25 cellular contexts compared by ENCODE assay signal in the genomic region with DNA sequence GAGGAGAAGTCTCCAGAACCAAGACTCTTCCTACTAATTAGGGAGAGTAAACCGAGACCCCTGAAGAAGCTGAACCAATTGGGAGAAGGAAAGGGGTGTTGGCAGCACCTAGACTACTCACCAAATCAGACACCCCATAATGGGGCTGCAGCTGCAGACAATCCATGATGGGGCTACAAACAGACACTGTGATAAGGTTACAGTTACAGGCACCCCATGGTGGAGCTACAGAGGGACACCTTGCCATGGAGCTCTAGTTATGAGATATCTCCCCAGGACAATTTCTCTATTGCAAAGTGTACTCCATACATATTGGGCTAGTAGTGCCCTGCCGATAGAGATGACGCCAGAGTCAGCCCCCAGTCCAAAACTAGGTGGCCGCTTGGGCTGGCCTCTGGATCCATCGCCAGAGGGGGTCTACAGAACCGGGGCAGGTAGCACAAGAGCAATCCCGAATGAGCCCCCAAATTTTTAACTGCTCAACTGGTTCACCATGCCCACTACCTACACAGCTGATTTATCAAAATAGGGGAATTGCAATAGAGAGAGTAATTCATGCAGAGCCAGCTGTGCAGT. TPM values are rescaled to one million over a fixed set of nuclear protein-coding genes. Genes with fewer than 3 reads are reported as not detected.
DNase-seq lines count a peak whose midpoint lies in the region; ATAC-seq, FAIRE-seq and TF ChIP-seq lines count a peak whose summit lies in the region.
"Had no signal": no experiment of that assay in that cellular context is flagged by ENCODE, and none has a peak within 500 bp of the region (broad histone marks: within the 10 kb centered on the region; RNA-seq: fewer than 3 reads in every experiment).

No MANE protein-coding gene starts in this region.

- intact Hi-C loops in K562 (cut with micrococcal nuclease), result loop anchor here (10.0 kb wide), 1 partner anchor 360 kb away; a partner anchor contains a TSS

- H3K36me3 Mint-ChIP-seq in T-helper 1 cell treated with Interleukin-12 subunit alpha and Interleukin-12 subunit beta and Interleukin-4 antibody, amounts not matched to agents 30 μg/mL and 1 μg/mL, for 36 hours (ENCODE audit: low read depth), result peaks cover 6% of the 10 kb centered on the region
- peaks cover 14 to 33% of the 10 kb centered on the region in 2 donors for H3K36me3 Mint-ChIP-seq in stimulated activated naive B cell treated with anti-CD40 and anti-IgM and Interleukin-4, amounts not matched to agents 10 μg/mL and 1 μg/mL and 100 μg/mL, for 72 hours

- no TSS peak for BruUV-seq in K562 (replicated peaks; lab: Mats Ljungman, UMichigan)

- H3K36me3 ChIP-seq in Karpas-422 (ENCODE audit: insufficient read depth, low read length) (peaks cover 12% of the 10 kb centered on the region; the same call in 1 of the 2 replicates), K562 (ENCODE audit: control insufficient read depth, insufficient read depth, low read length) (peaks cover 48% of the 10 kb centered on the region)

- H3K4me2 ChIP-seq in Karpas-422 (ENCODE audit: low read depth, low read length, poor library complexity, severe bottlenecking) (no peak overlapping the region), K562 (ENCODE audit: insufficient read depth, low read length) (no peak overlapping the region)
- H3K4me2 ChIP-seq: KMS-11, SK-N-SH had no signal

- H3K79me2 ChIP-seq in Karpas-422 (ENCODE audit: low read length) (peaks cover 50% of the 10 kb centered on the region), K562 (ENCODE audit: control insufficient read depth, insufficient read depth, low read length) (peaks cover 51% of the 10 kb centered on the region)

- H3K27ac ChIP-seq in Karpas-422 (ENCODE audit: low read length) (peak overlapping the region; percentile 65), K562 (ENCODE audit: extremely low read depth, low read depth, low read length) (peak overlapping the region; percentile 60; the same call in 1 of the 3 replicates)
- H3K27ac ChIP-seq: KMS-11 had no signal

- no peaks in the 10 kb centered on the region for H3K9me3 ChIP-seq in Karpas-422 (ENCODE audit: low read length)
- no peaks in the 10 kb centered on the region for H3K9me3 ChIP-seq in K562 (replicated peaks; ENCODE audit: control insufficient read depth, insufficient read depth, low read depth, low read length)
- H3K9me3 ChIP-seq: Caco-2, SK-N-SH had no signal

- no peaks in the 10 kb centered on the region for H3K27me3 Mint-ChIP-seq in T-helper 1 cell treated with Interleukin-12 subunit alpha and Interleukin-12 subunit beta and Interleukin-4 antibody, amounts not matched to agents 30 μg/mL and 1 μg/mL, for 36 hours (ENCODE audit: low read depth)
- H3K27me3 Mint-ChIP-seq in stimulated activated naive B cell treated with anti-CD40 and anti-IgM and Interleukin-4, amounts not matched to agents 10 μg/mL and 1 μg/mL and 100 μg/mL, for 72 hours, result no peaks in the 10 kb centered on the region

- TF ChIP-seq RAD21 in K562 (CRISPR knock-in tag; conservative IDR thresholded peaks at IDR 0.05 in 1 of 2, IDR thresholded peaks at IDR 0.05 in 1 of 2), result no peak

- H3K9ac ChIP-seq in Karpas-422 (ENCODE audit: low read length), result no peak overlapping the region
- H3K9ac ChIP-seq in K562 (ENCODE audit: insufficient read depth in 1 of 2, low read depth in 2 of 2, low read length in 2 of 2), result no peak overlapping the region
- H3K9ac ChIP-seq: KMS-11, SK-N-SH had no signal

- no peaks in the 10 kb centered on the region for H3K9me3 Mint-ChIP-seq in T-helper 1 cell treated with Interleukin-12 subunit alpha and Interleukin-12 subunit beta and Interleukin-4 antibody, amounts not matched to agents 30 μg/mL and 1 μg/mL, for 36 hours
- H3K9me3 Mint-ChIP-seq in stimulated activated naive B cell treated with anti-CD40 and anti-IgM and Interleukin-4, amounts not matched to agents 10 μg/mL and 1 μg/mL and 100 μg/mL, for 72 hours, result peaks cover 4 to 6% of the 10 kb centered on the region in 2 donors
- H3K9me3 Mint-ChIP-seq: CD14-positive monocyte, HFFc6 had no signal

- 0 out of 2 replicates have a peak, but pooled peaks have one; percentile 18 for TF ChIP-seq POLR2A in K562 (conservative IDR thresholded peaks at IDR 0.05)

- H3K4me3 Mint-ChIP-seq in T-helper 1 cell treated with Interleukin-12 subunit alpha and Interleukin-12 subunit beta and Interleukin-4 antibody, amounts not matched to agents 30 μg/mL and 1 μg/mL, for 36 hours, result no peak overlapping the region
- no peak overlapping the region for H3K4me3 Mint-ChIP-seq in stimulated activated naive B cell treated with anti-CD40 and anti-IgM and Interleukin-4, amounts not matched to agents 10 μg/mL and 1 μg/mL and 100 μg/mL, for 72 hours
- H3K4me3 Mint-ChIP-seq: CD14-positive monocyte had no signal

- WGBS in K562 (ENCODE audit: insufficient coverage, low coverage, missing lambda C conversion rate), result 44% methylated on average over 7 of the region's 7 CpGs

- no peak for FAIRE-seq in K562 (lab: Jason Lieb, UNC)
- FAIRE-seq: H54, HepG2 had no signal

- TF ChIP-seq EP300 in K562 (IDR thresholded peaks at IDR 0.05; ENCODE audit: low read length), result no peak

- POLR2A ChIA-PET in K562 (lab: Yijun Ruan, JAX), result interaction anchor here (0.7 to 2.2 kb wide), 2 partner anchors 9 kb away, joined by 3 to 7 read pairs; no protein-coding TSS in a partner anchor

- H3K4me1 Mint-ChIP-seq in T-helper 1 cell treated with Interleukin-12 subunit alpha and Interleukin-12 subunit beta and Interleukin-4 antibody, amounts not matched to agents 30 μg/mL and 1 μg/mL, for 36 hours (ENCODE audit: low read depth), result peaks cover 33% of the 10 kb centered on the region
- peaks cover 21 to 39% of the 10 kb centered on the region in 2 donors for H3K4me1 Mint-ChIP-seq in stimulated activated naive B cell treated with anti-CD40 and anti-IgM and Interleukin-4, amounts not matched to agents 10 μg/mL and 1 μg/mL and 100 μg/mL, for 72 hours

- no peaks in the 10 kb centered on the region for H3K9me2 ChIP-seq in Karpas-422 (replicated peaks; ENCODE audit: insufficient read depth, low read length)
- H3K9me2 ChIP-seq: SK-N-SH had no signal

- CTCF ChIA-PET in K562 (lab: Yijun Ruan, JAX; ENCODE audit: low intra/inter-chr PET ratio), result no interaction called here

- H2AFZ ChIP-seq in Karpas-422 (ENCODE audit: low read length), result no peak overlapping the region
- H2AFZ ChIP-seq in K562 (ENCODE audit: low read depth, low read length), result no peak overlapping the region

- in situ Hi-C loops in K562 (cut with MboI), result no loop called here

- H3K4me3 ChIP-seq in Karpas-422 (ENCODE audit: low read length) (no peak overlapping the region), K562 (no peak overlapping the region)

- DNase-seq in T-helper 1 cell (no peak), Karpas-422 (peak; percentile 58), K562 (ENCODE audit: extremely low read depth in 1 of 4, low spot score in 3 of 4) (no peak), GDM1 (lab: John Stamatoyannopoulos, UW) (no peak), Kasumi-1 (lab: John Stamatoyannopoulos, UW) (no peak)
- no peak for DNase-seq in stimulated activated naive B cell treated with anti-CD40 and anti-IgM and Interleukin-4, amounts not matched to agents 10 μg/mL and 1 μg/mL and 100 μg/mL, for 72 hours
- DNase-seq: AML-193, Caco-2, EL, HFFc6, NCI-H1417 treated with DMSO at 0.1 percent for 48 hours, NCI-H187 treated with DMSO at 0.1 percent for 48 hours, NCI-H226, NCI-H524, NCI-H82, PC-3, RPMI8226, SHP77 treated with DMSO at 0.1 percent for 48 hours, SK-N-SH had no signal

- TF ChIP-seq CTCF in K562 (IDR thresholded peaks at IDR 0.05 in 2 of 3, conservative IDR thresholded peaks at IDR 0.05 in 1 of 3; ENCODE audit: insufficient read depth in 2 of 3, low read depth in 1 of 3, low read length in 3 of 3), result no peak

- H3K9me1 ChIP-seq in K562 (ENCODE audit: control insufficient read depth, insufficient read depth, low read length), result no peaks in the 10 kb centered on the region

- ATAC-seq in K562 (no peak; the same call in 2 of the 3 replicates), GM19023 (IDR thresholded peaks at IDR 0.05; ENCODE audit: unreplicated experiment) (no peak)
- ATAC-seq in stimulated activated naive B cell treated with anti-CD40 and anti-IgM and Interleukin-4, amounts not matched to agents 10 μg/mL and 1 μg/mL and 100 μg/mL, for 72 hours (replicated peaks), result no peak
- ATAC-seq: HepG2, PC-3 had no signal

- peaks cover 20% of the 10 kb centered on the region for H4K20me1 ChIP-seq in Karpas-422 (ENCODE audit: insufficient read depth, low read depth, low read length)
- no peaks in the 10 kb centered on the region for H4K20me1 ChIP-seq in K562 (replicated peaks; ENCODE audit: control insufficient read depth, insufficient read depth, low read length)

- H3K27me3 ChIP-seq in Karpas-422 (ENCODE audit: low read length), result no peaks in the 10 kb centered on the region
- no peaks in the 10 kb centered on the region for H3K27me3 ChIP-seq in K562 (ENCODE audit: control insufficient read depth in 2 of 2, insufficient read depth in 2 of 2, low read length in 2 of 2)

- H3K4me1 ChIP-seq in Karpas-422 (ENCODE audit: low read length), result peaks cover 43% of the 10 kb centered on the region
- H3K4me1 ChIP-seq in K562 (replicated peaks in 1 of 2; ENCODE audit: control insufficient read depth in 2 of 2, insufficient read depth in 2 of 2, low read length in 2 of 2), result peaks cover 18 to 21% of the 10 kb centered on the region in 2 experiments; a peak in 4 of 5 replicates

- peak overlapping the region; percentile 39 for H3K27ac Mint-ChIP-seq in T-helper 1 cell treated with Interleukin-12 subunit alpha and Interleukin-12 subunit beta and Interleukin-4 antibody, amounts not matched to agents 30 μg/mL and 1 μg/mL, for 36 hours
- H3K27ac Mint-ChIP-seq in stimulated activated naive B cell treated with anti-CD40 and anti-IgM and Interleukin-4, amounts not matched to agents 10 μg/mL and 1 μg/mL and 100 μg/mL, for 72 hours, result peak overlapping the region; percentile 31

RNA-seq across cellular contexts. Expression of a gene that starts 2.1 kb away (rescaled TPM):
- 77.9 and 135 TPM in 2 replicates for total RNA-seq in Karpas-422 (2014; rRNA removed; shearing (Covaris generic); ENCODE audit: low replicate concordance)
- 95.6 and 146 TPM in 2 replicates for total RNA-seq in K562 (2011; cell fraction: chromatin; rRNA removed; ENCODE audit: low replicate concordance)
- total RNA-seq in K562 (2011; cell fraction: nucleolus; rRNA removed), result 97.0 and 106 TPM in 2 replicates
- 94.6 and 118 TPM in 2 replicates for total RNA-seq in K562 (2011; cell fraction: nucleoplasm; rRNA removed)
- total RNA-seq in K562 (2014; rRNA removed), result 181 and 197 TPM in 2 replicates
- 124 and 133 TPM in 2 replicates for total RNA-seq in K562 (2014; rRNA removed; fragmentation: Illumina TruSeq; extraction: Trizol)
- 151 and 156 TPM in 2 replicates for total RNA-seq in K562 (2015; rRNA removed; fragmentation: Illumina TruSeq; extraction: Trizol)
- total RNA-seq in K562 (2021), result 127 and 133 TPM in 2 replicates
- 124 and 143 TPM in 2 replicates for polyA plus RNA-seq in K562 (2011; rRNA removed)
- polyA plus RNA-seq in K562 (2011; cell fraction: cytosol; rRNA removed), result 138 and 150 TPM in 2 replicates
- 49.2 and 61.9 TPM in 2 replicates for polyA plus RNA-seq in K562 (2011; cell fraction: nucleus; rRNA removed)
- polyA plus RNA-seq in K562 (2012), result 189 and 211 TPM in 2 replicates
- 137 TPM in 2 replicates for polyA plus RNA-seq in K562 (2014; fragmentation: Illumina TruSeq; extraction: Trizol)
- 10 to 100 TPM; 37.1 to 64.3 TPM for polyA plus RNA-seq in K562 (2014; fragmentation: Nextera tagmentation; extraction: Ambion mirVana)
- 127 and 141 TPM in 2 replicates for polyA plus RNA-seq in K562 (2014; rRNA removed)
- 139 and 167 TPM in 2 replicates for polyA minus RNA-seq in K562 (2011; rRNA and poly(A)+ RNA removed)
- 63.5 and 72.7 TPM in 2 replicates for polyA minus RNA-seq in K562 (2011; cell fraction: cytosol; rRNA and poly(A)+ RNA removed)
- polyA minus RNA-seq in K562 (2011; cell fraction: nucleus; rRNA and poly(A)+ RNA removed), result 26.9 and 42.3 TPM in 2 replicates
